18 cellular contexts compared by ENCODE assay signal in genomic region chr11:66242085-66242765, GRCh38. TPM values are rescaled to one million over a fixed set of nuclear protein-coding genes. Genes with fewer than 3 reads are reported as not detected.
A peak's percentile ranks its signal among the peaks of the same experiment; 100 is the strongest.
DNase-seq lines count a peak whose midpoint lies in the region; ATAC-seq and TF ChIP-seq lines count a peak whose summit lies in the region.
"Had no signal": no experiment of that assay in that cellular context is flagged by ENCODE, and none has a peak within 500 bp of the region (broad histone marks: within the 10 kb centered on the region; RNA-seq: fewer than 3 reads in every experiment).

No MANE protein-coding gene starts in this region.

- POLR2A ChIA-PET in activated CD8-positive, alpha-beta T cell treated with anti-CD3 and anti-CD28 coated beads for 36 hours (lab: Charles Lee): interaction anchor here (0.9 to 1.1 kb wide), 2 partner anchors 9 to 14 kb away, joined by 3 to 5 read pairs; no protein-coding TSS in a partner anchor

- H3K4me3 Mint-ChIP-seq in activated CD8-positive, alpha-beta T cell treated with anti-CD3 and anti-CD28 coated beads for 36 hours: no peak overlapping the region
- H3K4me3 Mint-ChIP-seq: activated naive CD8-positive, alpha-beta T cell treated with anti-CD3 and anti-CD28 coated beads, Interleukin-2, amount 10 ng/mL, durations not matched to agents 7 days and 5 days; CD8-positive, alpha-beta T cell had no signal

- H3K9me3 ChIP-seq in thymus (ENCODE audit: control insufficient read depth) (no peaks in the 10 kb centered on the region), gastrocnemius medialis (no peaks in the 10 kb centered on the region)
- H3K9me3 ChIP-seq: stomach, vagina had no signal

- peak; percentile 32 for ATAC-seq in Right ventricle myocardium superior (ENCODE audit: poor library complexity)
- ATAC-seq in activated CD8-positive, alpha-beta T cell treated with anti-CD3 and anti-CD28 coated beads for 36 hours: no peak
- no peak for ATAC-seq in gastrocnemius medialis
- ATAC-seq: CD8-positive, alpha-beta T cell had no signal

- H3K36me3 ChIP-seq in thymus (ENCODE audit: control insufficient read depth, insufficient read depth) (peaks cover 15% of the 10 kb centered on the region), gastrocnemius medialis (peaks cover 0 to 19% of the 10 kb centered on the region in 2 donors)

- H3K36me3 Mint-ChIP-seq in activated CD8-positive, alpha-beta T cell treated with anti-CD3 and anti-CD28 coated beads for 36 hours (ENCODE audit: low read depth): peaks cover 3% of the 10 kb centered on the region

- peaks cover 4% of the 10 kb centered on the region for H3K4me1 Mint-ChIP-seq in activated CD8-positive, alpha-beta T cell treated with anti-CD3 and anti-CD28 coated beads for 36 hours (ENCODE audit: low read depth)

- peak overlapping the region; percentile 22 for H3K4me3 ChIP-seq in thymus (ENCODE audit: low read length)
- H3K4me3 ChIP-seq in gastrocnemius medialis: no peak overlapping the region
- H3K4me3 ChIP-seq: stomach, vagina had no signal

- H3K27me3 Mint-ChIP-seq in activated CD8-positive, alpha-beta T cell treated with anti-CD3 and anti-CD28 coated beads for 36 hours: no peaks in the 10 kb centered on the region
- H3K27me3 Mint-ChIP-seq: activated naive CD8-positive, alpha-beta T cell treated with anti-CD3 and anti-CD28 coated beads, Interleukin-2, amount 10 ng/mL, durations not matched to agents 7 days and 5 days had no signal

- WGBS in thymus: 33% methylated on average over 14 of the region's 14 CpGs

- in situ Hi-C loops in gastrocnemius medialis (cut with MboI; ENCODE audit: low sequenced_read_pairs in 4 of 4) (no loop called here), GM13977 (cut with MboI; ENCODE audit: low pct_unique_long_range_greater_than_20kb, low sequenced_read_pairs, unreplicated experiment) (no loop called here)

- H3K27ac Mint-ChIP-seq in activated CD8-positive, alpha-beta T cell treated with anti-CD3 and anti-CD28 coated beads for 36 hours: peak overlapping the region; percentile 36
- H3K27ac Mint-ChIP-seq: activated naive CD8-positive, alpha-beta T cell treated with anti-CD3 and anti-CD28 coated beads, Interleukin-2, amount 10 ng/mL, durations not matched to agents 7 days and 5 days; CD8-positive, alpha-beta T cell had no signal

- H3K4me1 ChIP-seq in thymus (ENCODE audit: control insufficient read depth, insufficient read depth, low read length) (peaks cover 58% of the 10 kb centered on the region), gastrocnemius medialis (peaks cover 10 to 16% of the 10 kb centered on the region in 2 donors)
- H3K4me1 ChIP-seq: stomach, vagina had no signal

- no peaks in the 10 kb centered on the region for H3K9me3 Mint-ChIP-seq in activated CD8-positive, alpha-beta T cell treated with anti-CD3 and anti-CD28 coated beads for 36 hours
- H3K9me3 Mint-ChIP-seq: activated naive CD8-positive, alpha-beta T cell treated with anti-CD3 and anti-CD28 coated beads, Interleukin-2, amount 10 ng/mL, durations not matched to agents 7 days and 5 days; CD8-positive, alpha-beta T cell had no signal

- TF ChIP-seq POLR2A in gastrocnemius medialis (IDR thresholded peaks at IDR 0.05): no peak

- DNase-seq in Right ventricle myocardium superior (peak; percentile 42), cardiac septum (ENCODE audit: low spot score) (no peak), myocyte (ENCODE audit: low read depth) (peak; percentile 55), gastrocnemius medialis (no peak), GM13977 (ENCODE audit: low spot score) (no peak), hypothalamus (lab: John Stamatoyannopoulos, UW) (no peak)
- no peak for DNase-seq in activated CD8-positive, alpha-beta T cell treated with anti-CD3 and anti-CD28 coated beads for 36 hours
- DNase-seq: activated naive CD8-positive, alpha-beta T cell treated with anti-CD3 and anti-CD28 coated beads, Interleukin-2, amount 10 ng/mL, durations not matched to agents 7 days and 5 days; CD8-positive, alpha-beta T cell; dermis blood vessel endothelial cell; foreskin melanocyte; midbrain; NCI-H2029 treated with DMSO at 0.1 percent for 48 hours; NCI-H524 treated with DMSO at 0.1 percent for 48 hours; stomach had no signal

- no peak for TF ChIP-seq CTCF in activated CD8-positive, alpha-beta T cell treated with anti-CD3 and anti-CD28 coated beads for 36 hours (IDR thresholded peaks at IDR 0.05)
- no peak for TF ChIP-seq CTCF in gastrocnemius medialis (IDR thresholded peaks at IDR 0.05 in 4 of 5, conservative IDR thresholded peaks at IDR 0.05 in 1 of 5)
- TF ChIP-seq CTCF in GM13977 (IDR thresholded peaks at IDR 0.05; ENCODE audit: extremely low read depth, insufficient read depth, missing control alignments): no peak

- intact Hi-C loops in Right ventricle myocardium superior (cut with DNase I): no loop called here
- intact Hi-C loops in cardiac septum (cut with DNase I): no loop called here
- intact Hi-C loops in activated CD8-positive, alpha-beta T cell treated with anti-CD3 and anti-CD28 coated beads for 36 hours (cut with micrococcal nuclease): no loop called here
- intact Hi-C loops in gastrocnemius medialis (cut with DNase I; ENCODE audit: low total_unique reads): no loop called here

- H3K27ac ChIP-seq in thymus (ENCODE audit: low read depth) (peak overlapping the region; percentile 87), gastrocnemius medialis (no peak overlapping the region)
- H3K27ac ChIP-seq: stomach, vagina had no signal

- CTCF ChIA-PET in activated CD8-positive, alpha-beta T cell treated with anti-CD3 and anti-CD28 coated beads for 36 hours (lab: Charles Lee): no interaction called here

- no peaks in the 10 kb centered on the region for H3K27me3 ChIP-seq in thymus (ENCODE audit: control insufficient read depth, insufficient read depth)
- no peaks in the 10 kb centered on the region for H3K27me3 ChIP-seq in gastrocnemius medialis
- H3K27me3 ChIP-seq: stomach, vagina had no signal

RNA-seq across cellular contexts. Expression of gene KLC2, which starts 15.3 kb away (rescaled TPM):
- 30.7 TPM for total RNA-seq in Right ventricle myocardium superior
- 43.5 TPM for total RNA-seq in cardiac septum
- 10 to 100 TPM; 32.2 to 35.2 TPM for total RNA-seq in activated CD8-positive, alpha-beta T cell treated with anti-CD3 and anti-CD28 coated beads for 36 hours
- 37.6 and 49.9 TPM in 2 replicates for total RNA-seq in myocyte
- 55.3 TPM for polyA plus RNA-seq in myocyte (2012)
- polyA plus RNA-seq in thymus: 36.5 TPM
- total RNA-seq in gastrocnemius medialis: 10 to 100 TPM; 28.4 to 58.7 (median 51.2) TPM

RNA-seq across cellular contexts. Expression of gene RAB1B, which starts 26.2 kb away (rescaled TPM):
- total RNA-seq in Right ventricle myocardium superior (114 TPM), cardiac septum (124 TPM), myocyte (143 and 146 TPM in 2 replicates), gastrocnemius medialis (100 to 1,000 TPM in 3 of 4 donors, 10 to 100 TPM in 1; 96.0 to 194 (median 130) TPM)
- 10 to 100 TPM; 97.9 to 98.2 TPM for total RNA-seq in activated CD8-positive, alpha-beta T cell treated with anti-CD3 and anti-CD28 coated beads for 36 hours
- 199 TPM for polyA plus RNA-seq in myocyte (2012)
- polyA plus RNA-seq in thymus: 105 TPM

RNA-seq across cellular contexts. Expression of gene CNIH2, which starts 35.8 kb away (rescaled TPM):
- not detected for total RNA-seq in Right ventricle myocardium superior
- 0.22 TPM for total RNA-seq in cardiac septum
- total RNA-seq in activated CD8-positive, alpha-beta T cell treated with anti-CD3 and anti-CD28 coated beads for 36 hours: 1 to 10 TPM in 1 of 2 experiments, under 1 TPM in 1; 0.96 to 2.0 TPM
- total RNA-seq in myocyte: 1.3 and 1.9 TPM in 2 replicates
- polyA plus RNA-seq in myocyte (2012): 2.4 TPM
- polyA plus RNA-seq in thymus: 1.6 TPM
- total RNA-seq in gastrocnemius medialis: not detected
- total RNA-seq: dermis blood vessel endothelial cell, stomach had no signal

RNA-seq across cellular contexts. Expression of gene YIF1A, which starts 46.7 kb away (rescaled TPM):
- total RNA-seq in Right ventricle myocardium superior: 38.4 TPM
- total RNA-seq in cardiac septum: 74.0 TPM
- total RNA-seq in activated CD8-positive, alpha-beta T cell treated with anti-CD3 and anti-CD28 coated beads for 36 hours: 10 to 100 TPM; 57.4 to 64.0 TPM
- total RNA-seq in myocyte: 115 and 165 TPM in 2 replicates
- polyA plus RNA-seq in myocyte (2012): 204 TPM
- polyA plus RNA-seq in thymus: 57.3 TPM
- total RNA-seq in gastrocnemius medialis: 100 to 1,000 TPM; 106 to 137 (median 113) TPM

RNA-seq across cellular contexts. Expression of gene TMEM151A, which starts 49.5 kb away (rescaled TPM):
- total RNA-seq in Right ventricle myocardium superior (not detected), cardiac septum (0.24 TPM), myocyte (0.08 and 0.26 TPM in 2 replicates), gastrocnemius medialis (not detected)
- total RNA-seq in activated CD8-positive, alpha-beta T cell treated with anti-CD3 and anti-CD28 coated beads for 36 hours: not detected
- 0.48 TPM for polyA plus RNA-seq in myocyte (2012)
- 0.02 TPM for polyA plus RNA-seq in thymus
- total RNA-seq: activated naive CD8-positive, alpha-beta T cell treated with anti-CD3 and anti-CD28 coated beads, Interleukin-2, amount 10 ng/mL, durations not matched to agents 7 days and 5 days; dermis blood vessel endothelial cell had no signal
- polyA plus RNA-seq: AG04450 had no signal

Comparison
In these comparisons a context has a peak if more than half of its experiments do, and no peak if none do; other contexts are left out.
1. DNase-seq: peak in Right ventricle myocardium superior (single experiment) and myocyte (single experiment); none in cardiac septum (single experiment), activated CD8-positive, alpha-beta T cell treated with anti-CD3 and anti-CD28 coated beads for 36 hours (single experiment), gastrocnemius medialis (0 of 2), GM13977 (single experiment) and hypothalamus (0 of 51).